ENCODE assay signal across 32 cellular contexts in genomic region chr1:8359617-8360481, GRCh38. TPM values are rescaled to one million over a fixed set of nuclear protein-coding genes. Genes with fewer than 3 reads are reported as not detected.
A peak's percentile ranks its signal among the peaks of the same experiment; 100 is the strongest.
DNase-seq lines count a peak whose midpoint lies in the region; ATAC-seq and TF ChIP-seq lines count a peak whose summit lies in the region.
"Had no signal": no experiment of that assay in that cellular context is flagged by ENCODE, and none has a peak within 500 bp of the region (broad histone marks: within the 10 kb centered on the region; RNA-seq: fewer than 3 reads in every experiment).

No MANE protein-coding gene starts in this region.

- H3K36me3 Mint-ChIP-seq in endothelial cell (ENCODE audit: low read depth, unreplicated experiment), result peaks cover 33% of the 10 kb centered on the region

- H3K27ac Mint-ChIP-seq in endothelial cell (ENCODE audit: unreplicated experiment), result peak overlapping the region; percentile 74
- H3K27ac Mint-ChIP-seq: activated CD4-positive, alpha-beta T cell treated with anti-CD3 and anti-CD28 coated beads, Interleukin-2, amount 10 ng/mL, durations not matched to agents 7 days and 5 days; activated naive CD8-positive, alpha-beta T cell treated with anti-CD3 and anti-CD28 coated beads, Interleukin-2, amount 50 U/mL, for 24 hours; activated T-cell treated with anti-CD3 and anti-CD28 coated beads, Interleukin-2, amount 50 U/mL, for 24 hours; effector memory CD8-positive, alpha-beta T cell had no signal

- no peaks in the 10 kb centered on the region for H3K9me3 Mint-ChIP-seq in endothelial cell (ENCODE audit: unreplicated experiment)
- H3K9me3 Mint-ChIP-seq: activated CD4-positive, alpha-beta T cell treated with anti-CD3 and anti-CD28 coated beads, Interleukin-2, amount 10 ng/mL, durations not matched to agents 7 days and 5 days; activated naive CD8-positive, alpha-beta T cell treated with anti-CD3 and anti-CD28 coated beads, Interleukin-2, amount 50 U/mL, for 24 hours; activated T-cell treated with anti-CD3 and anti-CD28 coated beads, Interleukin-2, amount 50 U/mL, for 24 hours; effector memory CD8-positive, alpha-beta T cell; naive B cell had no signal

- 85 to 92% (median 90%) methylated on average over 36 to 44 of the region's 44 CpGs for WGBS in psoas muscle, 3 donors
- 88 to 92% methylated on average over 39 to 43 of the region's 44 CpGs for WGBS in lower leg skin, 2 donors

- H3K36me3 ChIP-seq in left ventricle myocardium inferior (peaks cover 100% of the 10 kb centered on the region), psoas muscle (ENCODE audit: insufficient read depth in 1 of 2, low read depth in 1 of 2) (peaks cover 6 to 90% of the 10 kb centered on the region in 2 donors), uterus (no peaks in the 10 kb centered on the region)

- no peak for DNase-seq in left ventricle myocardium inferior
- DNase-seq in Right ventricle myocardium superior, result no peak
- DNase-seq in endothelial cell (ENCODE audit: low spot score), result no peak
- peak in 1 of 2 donors; percentile 61 for DNase-seq in psoas muscle
- no peak for DNase-seq in uterus
- no peak for DNase-seq in C1 segment of cervical spinal cord (lab: John Stamatoyannopoulos, UW)
- no peak for DNase-seq in lower leg skin (ENCODE audit: low spot score in 2 of 2)
- DNase-seq: activated CD4-positive, alpha-beta T cell treated with anti-CD3 and anti-CD28 coated beads, Interleukin-2, amount 10 ng/mL, durations not matched to agents 7 days and 5 days; activated gamma-delta T cell; activated naive CD8-positive, alpha-beta T cell treated with anti-CD3 and anti-CD28 coated beads, Interleukin-2, amount 50 U/mL, for 24 hours; activated T-cell treated with anti-CD3 and anti-CD28 coated beads, Interleukin-2, amount 50 U/mL, for 24 hours; Caco-2; cortex of kidney; DMS53; effector memory CD8-positive, alpha-beta T cell; erythroblast; HCEC 1CT; midbrain; MV-4-11; naive B cell; NCI-H1436; NCI-H2081; NCI-H226; nucleus accumbens; small intestine; stimulated activated naive CD4-positive, alpha-beta T cell treated with Interleukin-2 at 50 U/mL for 16 hours; SW 1271; T-helper 9 cell; WERI-Rb-1 had no signal

- H3K27me3 ChIP-seq in left ventricle myocardium inferior (ENCODE audit: low read depth), result no peaks in the 10 kb centered on the region
- no peaks in the 10 kb centered on the region for H3K27me3 ChIP-seq in psoas muscle (ENCODE audit: insufficient read depth in 3 of 3, low read length in 2 of 3)
- no peaks in the 10 kb centered on the region for H3K27me3 ChIP-seq in uterus
- H3K27me3 ChIP-seq: tibial artery had no signal

- H3K4me3 ChIP-seq in left ventricle myocardium inferior, result no peak overlapping the region
- H3K4me3 ChIP-seq in psoas muscle, result no peak overlapping the region
- no peak overlapping the region for H3K4me3 ChIP-seq in uterus
- H3K4me3 ChIP-seq in lower leg skin (ENCODE audit: low read depth, poor library complexity, severe bottlenecking), result no peak overlapping the region
- H3K4me3 ChIP-seq: tibial artery had no signal

- TF ChIP-seq POLR2A in uterus (IDR thresholded peaks at IDR 0.05) (no peak), lower leg skin (IDR thresholded peaks at IDR 0.05) (no peak)

- TF ChIP-seq CTCF in left ventricle myocardium inferior (IDR thresholded peaks at IDR 0.05; ENCODE audit: borderline replicate concordance) (no peak), endothelial cell (IDR thresholded peaks at IDR 0.05; ENCODE audit: unreplicated experiment) (no peak), psoas muscle (IDR thresholded peaks at IDR 0.05) (no peak), uterus (IDR thresholded peaks at IDR 0.05) (no peak), lower leg skin (IDR thresholded peaks at IDR 0.05) (no peak)

- H3K4me1 ChIP-seq in left ventricle myocardium inferior (peaks cover 79% of the 10 kb centered on the region), psoas muscle (peaks cover 19% of the 10 kb centered on the region), uterus (peaks cover 0 to 11% of the 10 kb centered on the region in 2 donors)
- H3K4me1 ChIP-seq: Caco-2 had no signal

- H3K4me1 Mint-ChIP-seq in endothelial cell (ENCODE audit: unreplicated experiment), result peaks cover 11% of the 10 kb centered on the region
- H3K4me1 Mint-ChIP-seq: activated CD4-positive, alpha-beta T cell treated with anti-CD3 and anti-CD28 coated beads, Interleukin-2, amount 10 ng/mL, durations not matched to agents 7 days and 5 days; activated naive CD8-positive, alpha-beta T cell treated with anti-CD3 and anti-CD28 coated beads, Interleukin-2, amount 50 U/mL, for 24 hours; CD14-positive monocyte had no signal

- H3K27ac ChIP-seq in left ventricle myocardium inferior (replicated peaks), result peak overlapping the region; percentile 87
- peak overlapping the region; percentile 53 for H3K27ac ChIP-seq in psoas muscle
- H3K27ac ChIP-seq in uterus, result peak overlapping the region; percentile 7 to 60
- H3K27ac ChIP-seq: WERI-Rb-1 had no signal

- H3K9me3 ChIP-seq in left ventricle myocardium inferior (replicated peaks), result no peaks in the 10 kb centered on the region
- no peaks in the 10 kb centered on the region for H3K9me3 ChIP-seq in psoas muscle
- no peaks in the 10 kb centered on the region for H3K9me3 ChIP-seq in uterus
- H3K9me3 ChIP-seq: Caco-2, tibial artery had no signal

- ATAC-seq in Right ventricle myocardium superior (ENCODE audit: poor library complexity), result no peak
- no peak for ATAC-seq in psoas muscle
- no peak for ATAC-seq in GM21367 (IDR thresholded peaks at IDR 0.05; ENCODE audit: unreplicated experiment)
- ATAC-seq: activated naive CD8-positive, alpha-beta T cell treated with anti-CD3 and anti-CD28 coated beads, Interleukin-2, amount 50 U/mL, for 24 hours; effector memory CD8-positive, alpha-beta T cell had no signal

- H3K4me3 Mint-ChIP-seq in endothelial cell (ENCODE audit: unreplicated experiment), result no peak overlapping the region
- H3K4me3 Mint-ChIP-seq: activated CD4-positive, alpha-beta T cell treated with anti-CD3 and anti-CD28 coated beads, Interleukin-2, amount 10 ng/mL, durations not matched to agents 7 days and 5 days; activated naive CD8-positive, alpha-beta T cell treated with anti-CD3 and anti-CD28 coated beads, Interleukin-2, amount 50 U/mL, for 24 hours; activated T-cell treated with anti-CD3 and anti-CD28 coated beads, Interleukin-2, amount 50 U/mL, for 24 hours; CD14-positive monocyte; effector memory CD8-positive, alpha-beta T cell; naive B cell had no signal

- intact Hi-C loops in left ventricle myocardium inferior (cut with micrococcal nuclease), result no loop called here
- intact Hi-C loops in Right ventricle myocardium superior (cut with DNase I), result no loop called here
- intact Hi-C loops in psoas muscle (cut with DNase I), result no loop called here
- intact Hi-C loops in uterus (cut with DNase I; ENCODE audit: low total_unique reads), result no loop called here
- intact Hi-C loops in lower leg skin (cut with DNase I; ENCODE audit: low total_unique reads), result loop anchor here (10.0 kb wide), 1 partner anchor 85 kb away; no protein-coding TSS in a partner anchor

- H3K27me3 Mint-ChIP-seq in endothelial cell (ENCODE audit: unreplicated experiment), result peaks cover 16% of the 10 kb centered on the region
- H3K27me3 Mint-ChIP-seq: activated CD4-positive, alpha-beta T cell treated with anti-CD3 and anti-CD28 coated beads, Interleukin-2, amount 10 ng/mL, durations not matched to agents 7 days and 5 days; activated naive CD8-positive, alpha-beta T cell treated with anti-CD3 and anti-CD28 coated beads, Interleukin-2, amount 50 U/mL, for 24 hours; activated T-cell treated with anti-CD3 and anti-CD28 coated beads, Interleukin-2, amount 50 U/mL, for 24 hours; effector memory CD8-positive, alpha-beta T cell; naive B cell had no signal

RNA-seq across cellular contexts. Expression of gene SLC45A1, which starts 41.9 kb away (rescaled TPM):
- total RNA-seq in left ventricle myocardium inferior (1.8 TPM), Right ventricle myocardium superior (1.9 TPM), endothelial cell (ENCODE audit: unreplicated experiment) (0.62 TPM), psoas muscle (1 to 10 TPM in 1 of 4 donors, under 1 TPM in 3; 0.44 to 1.4 (median 0.89) TPM), uterus (10 to 100 TPM in 2 of 4 donors, 1 to 10 TPM in 1, under 1 TPM in 1; 0.51 to 13.8 (median 7.4) TPM), lower leg skin (1 to 10 TPM in 3 of 4 donors, under 1 TPM in 1; 0.13 to 3.4 (median 1.4) TPM)
- polyA plus RNA-seq in psoas muscle, result 1 to 10 TPM in 1 of 3 donors, under 1 TPM in 2; 0.60 to 1.1 (median 0.96) TPM
- polyA plus RNA-seq: CD14-positive monocyte had no signal

Comparison
In these comparisons a context has a peak if more than half of its experiments do, and no peak if none do; other contexts are left out.
1. H3K27ac ChIP-seq: peak in every context shown above with its lines; median percentile 87 in left ventricle myocardium inferior; 53 in psoas muscle; 34 in uterus.